In genomic region chr3:141539441-141540187, GRCh38 we compare ENCODE assay signal across 1 cellular context.
TF ChIP-seq lines count a peak whose summit lies in the region.

No MANE protein-coding gene starts in this region.

TF ChIP-seq in IMR-90, 13 proteins besides CTCF, POLR2A, EP300 and RAD21:
- no peak for TF ChIP-seq ELK1 (IDR thresholded peaks at IDR 0.05; ENCODE audit: borderline replicate concordance, low read depth, low read length)
